In the genomic region with DNA sequence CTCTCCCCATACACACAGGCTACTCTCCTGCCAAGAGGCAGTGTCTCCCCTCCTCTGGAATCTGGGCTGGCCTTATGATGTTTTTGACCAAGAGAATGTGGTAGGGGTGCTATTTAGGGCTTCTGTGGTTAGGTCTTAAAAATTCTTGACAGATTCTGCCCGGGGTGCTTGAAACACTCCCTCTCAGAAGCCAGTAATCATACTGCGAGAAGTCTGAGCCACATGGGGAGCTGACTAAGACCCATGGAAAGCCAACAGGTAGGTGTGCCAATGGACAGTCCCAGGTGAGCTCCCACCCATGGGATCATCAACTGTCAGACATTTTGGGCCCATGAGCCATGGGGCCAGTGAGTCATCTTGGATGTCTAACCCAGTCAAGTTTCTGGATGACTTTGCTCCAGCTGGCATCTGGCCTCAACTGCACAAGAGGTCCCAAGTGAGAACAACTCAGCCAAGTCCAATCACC, we compare ENCODE assay signal across 11 cellular contexts.
DNase-seq lines count a peak whose midpoint lies in the region; ATAC-seq and TF ChIP-seq lines count a peak whose summit lies in the region.
"Had no signal": no experiment of that assay in that cellular context is flagged by ENCODE, and none has a peak within 500 bp of the region (broad histone marks: within the 10 kb centered on the region; RNA-seq: fewer than 3 reads in every experiment).

No MANE protein-coding gene starts in this region.

- H3K9me3 ChIP-seq in CD4-positive, alpha-beta T cell (ENCODE audit: control insufficient read depth, low read length) = no peaks in the 10 kb centered on the region

- H3K36me3 ChIP-seq in H7 (replicated peaks; ENCODE audit: control insufficient read depth, insufficient read depth, low read length) = no peaks in the 10 kb centered on the region

- H3K27ac ChIP-seq in CD4-positive, alpha-beta T cell (ENCODE audit: low read depth, low read length) = no peak overlapping the region
- peak overlapping the region; percentile 17 for H3K27ac ChIP-seq in epithelial cell of prostate
- H3K27ac ChIP-seq: KMS-11 had no signal

- TF ChIP-seq CTCF in CD4-positive, alpha-beta T cell (IDR thresholded peaks at IDR 0.05) = no peak

- peaks cover 5% of the 10 kb centered on the region for H3K9me3 Mint-ChIP-seq in CD4-positive, alpha-beta T cell
- H3K9me3 Mint-ChIP-seq in activated T-helper 1 cell treated with anti-CD3 and anti-CD28 coated beads, Interleukin-12 subunit alpha, Interleukin-12 subunit beta, Interleukin-2, Interleukin-4 antibody, amounts not matched to agents 30 ng/mL and 10 ng/mL and 1 ng/mL, durations not matched to agents 14 hours and 24 hours and 36 hours = peaks cover 7% of the 10 kb centered on the region

- ATAC-seq in CD4-positive, alpha-beta T cell (ENCODE audit: poor library complexity) = no peak
- peak; percentile 58 for ATAC-seq in GM19328 (IDR thresholded peaks at IDR 0.05; ENCODE audit: unreplicated experiment)
- ATAC-seq in HG03196 (IDR thresholded peaks at IDR 0.05; ENCODE audit: unreplicated experiment) = peak; percentile 72
- no peak for ATAC-seq in GM18868 (IDR thresholded peaks at IDR 0.05; ENCODE audit: unreplicated experiment)
- ATAC-seq: activated CD8-positive, alpha-beta memory T cell treated with anti-CD3 and anti-CD28 coated beads, Interleukin-2, amount 10 ng/mL, durations not matched to agents 7 days and 5 days had no signal

- no peaks in the 10 kb centered on the region for H3K27me3 ChIP-seq in CD4-positive, alpha-beta T cell (ENCODE audit: control insufficient read depth, insufficient read depth, low read length)
- no peaks in the 10 kb centered on the region for H3K27me3 ChIP-seq in H7 (ENCODE audit: control insufficient read depth, insufficient read depth, low read length)

- H3K36me3 Mint-ChIP-seq in CD4-positive, alpha-beta T cell (ENCODE audit: low read depth) = peaks cover 6% of the 10 kb centered on the region
- H3K36me3 Mint-ChIP-seq in activated T-helper 1 cell treated with anti-CD3 and anti-CD28 coated beads, Interleukin-12 subunit alpha, Interleukin-12 subunit beta, Interleukin-2, Interleukin-4 antibody, amounts not matched to agents 30 ng/mL and 10 ng/mL and 1 ng/mL, durations not matched to agents 14 hours and 24 hours and 36 hours (ENCODE audit: low read depth) = peaks cover 8% of the 10 kb centered on the region
- H3K36me3 Mint-ChIP-seq: activated CD8-positive, alpha-beta memory T cell treated with anti-CD3 and anti-CD28 coated beads, Interleukin-2, amount 10 ng/mL, durations not matched to agents 7 days and 5 days had no signal

- intact Hi-C loops in CD4-positive, alpha-beta T cell (cut with DNase I, micrococcal nuclease) = no loop called here
- intact Hi-C loops in activated T-helper 1 cell treated with anti-CD3 and anti-CD28 coated beads, Interleukin-12 subunit alpha, Interleukin-12 subunit beta, Interleukin-2, Interleukin-4 antibody, amounts not matched to agents 30 ng/mL and 10 ng/mL and 1 ng/mL, durations not matched to agents 14 hours and 24 hours and 36 hours (cut with micrococcal nuclease) = no loop called here

- no peak overlapping the region for H3K4me3 Mint-ChIP-seq in CD4-positive, alpha-beta T cell
- H3K4me3 Mint-ChIP-seq in activated T-helper 1 cell treated with anti-CD3 and anti-CD28 coated beads, Interleukin-12 subunit alpha, Interleukin-12 subunit beta, Interleukin-2, Interleukin-4 antibody, amounts not matched to agents 30 ng/mL and 10 ng/mL and 1 ng/mL, durations not matched to agents 14 hours and 24 hours and 36 hours = no peak overlapping the region
- H3K4me3 Mint-ChIP-seq: activated CD8-positive, alpha-beta memory T cell treated with anti-CD3 and anti-CD28 coated beads, Interleukin-2, amount 10 ng/mL, durations not matched to agents 7 days and 5 days; stimulated activated naive CD8-positive, alpha-beta T cell treated with anti-CD3 and anti-CD28 coated beads, Interleukin-15, Interleukin-2, amounts not matched to agents 100 ng/mL and 50 ng/mL, for 24 hours had no signal

- POLR2A ChIA-PET in CD4-positive, alpha-beta T cell (lab: Charles Lee) = interaction anchor here (0.5 to 1.4 kb wide), 4 partner anchors 24 to 119 kb away, joined by 3 to 5 read pairs (median 3); no protein-coding TSS in a partner anchor

- H3K4me3 ChIP-seq in H7 (ENCODE audit: insufficient read depth, low read depth, low read length) = no peak overlapping the region

- H3K27ac Mint-ChIP-seq in CD4-positive, alpha-beta T cell = peak overlapping the region; percentile 86
- no peak overlapping the region for H3K27ac Mint-ChIP-seq in activated T-helper 1 cell treated with anti-CD3 and anti-CD28 coated beads, Interleukin-12 subunit alpha, Interleukin-12 subunit beta, Interleukin-2, Interleukin-4 antibody, amounts not matched to agents 30 ng/mL and 10 ng/mL and 1 ng/mL, durations not matched to agents 14 hours and 24 hours and 36 hours
- H3K27ac Mint-ChIP-seq: activated CD8-positive, alpha-beta memory T cell treated with anti-CD3 and anti-CD28 coated beads, Interleukin-2, amount 10 ng/mL, durations not matched to agents 7 days and 5 days; stimulated activated naive CD8-positive, alpha-beta T cell treated with anti-CD3 and anti-CD28 coated beads, Interleukin-15, Interleukin-2, amounts not matched to agents 100 ng/mL and 50 ng/mL, for 24 hours had no signal

- H3K4me1 Mint-ChIP-seq in CD4-positive, alpha-beta T cell (ENCODE audit: low read depth) = peaks cover 36% of the 10 kb centered on the region
- peaks cover 39% of the 10 kb centered on the region for H3K4me1 Mint-ChIP-seq in activated T-helper 1 cell treated with anti-CD3 and anti-CD28 coated beads, Interleukin-12 subunit alpha, Interleukin-12 subunit beta, Interleukin-2, Interleukin-4 antibody, amounts not matched to agents 30 ng/mL and 10 ng/mL and 1 ng/mL, durations not matched to agents 14 hours and 24 hours and 36 hours (ENCODE audit: low read depth)

- CTCF ChIA-PET in CD4-positive, alpha-beta T cell (lab: Charles Lee) = no interaction called here

- H3K27me3 Mint-ChIP-seq in CD4-positive, alpha-beta T cell = no peaks in the 10 kb centered on the region
- H3K27me3 Mint-ChIP-seq in activated T-helper 1 cell treated with anti-CD3 and anti-CD28 coated beads, Interleukin-12 subunit alpha, Interleukin-12 subunit beta, Interleukin-2, Interleukin-4 antibody, amounts not matched to agents 30 ng/mL and 10 ng/mL and 1 ng/mL, durations not matched to agents 14 hours and 24 hours and 36 hours (ENCODE audit: insufficient read depth) = no peaks in the 10 kb centered on the region
- H3K27me3 Mint-ChIP-seq: stimulated activated naive CD8-positive, alpha-beta T cell treated with anti-CD3 and anti-CD28 coated beads, Interleukin-15, Interleukin-2, amounts not matched to agents 100 ng/mL and 50 ng/mL, for 24 hours had no signal

- DNase-seq in CD4-positive, alpha-beta T cell = no peak
- DNase-seq in epithelial cell of prostate (ENCODE audit: low read depth, low spot score) (peak; percentile 89), H7 (no peak), NCI-H1417 treated with DMSO at 0.1 percent for 48 hours (lab: John Stamatoyannopoulos, UW) (no peak)
- DNase-seq in activated T-helper 1 cell treated with anti-CD3 and anti-CD28 coated beads, Interleukin-12 subunit alpha, Interleukin-12 subunit beta, Interleukin-2, Interleukin-4 antibody, amounts not matched to agents 30 ng/mL and 10 ng/mL and 1 ng/mL, durations not matched to agents 14 hours and 24 hours and 36 hours (ENCODE audit: low spot score) = no peak
- DNase-seq: activated CD8-positive, alpha-beta memory T cell treated with anti-CD3 and anti-CD28 coated beads, Interleukin-2, amount 10 ng/mL, durations not matched to agents 7 days and 5 days had no signal

Comparison
In these comparisons a context has a peak if more than half of its experiments do, and no peak if none do; other contexts are left out.
1. ATAC-seq: peak in GM19328 (single experiment) and HG03196 (single experiment); none in CD4-positive, alpha-beta T cell (single experiment) and GM18868 (single experiment).